ENCODE assay signal across 8 cellular contexts in genomic region chr1:36224537-36225297, GRCh38. TPM values are rescaled to one million over a fixed set of nuclear protein-coding genes. Genes with fewer than 3 reads are reported as not detected.
A peak's percentile ranks its signal among the peaks of the same experiment; 100 is the strongest.
DNase-seq lines count a peak whose midpoint lies in the region; ATAC-seq and TF ChIP-seq lines count a peak whose summit lies in the region.

No MANE protein-coding gene starts in this region.

- no peaks in the 10 kb centered on the region for H3K9me3 Mint-ChIP-seq in stimulated activated memory B cell treated with anti-CD40 and anti-IgM and Interleukin-4, amounts not matched to agents 10 μg/mL and 1 μg/mL and 100 μg/mL, for 72 hours

- H3K27me3 Mint-ChIP-seq in stimulated activated memory B cell treated with anti-CD40 and anti-IgM and Interleukin-4, amounts not matched to agents 10 μg/mL and 1 μg/mL and 100 μg/mL, for 72 hours = no peaks in the 10 kb centered on the region

- peaks cover 32% of the 10 kb centered on the region for H3K36me3 Mint-ChIP-seq in stimulated activated memory B cell treated with anti-CD40 and anti-IgM and Interleukin-4, amounts not matched to agents 10 μg/mL and 1 μg/mL and 100 μg/mL, for 72 hours

- H3K27ac ChIP-seq in caudate nucleus (ENCODE audit: low read depth, low read length) = peak overlapping the region; percentile 96

- H3K27ac Mint-ChIP-seq in stimulated activated memory B cell treated with anti-CD40 and anti-IgM and Interleukin-4, amounts not matched to agents 10 μg/mL and 1 μg/mL and 100 μg/mL, for 72 hours = peak overlapping the region; percentile 95

- H3K4me3 ChIP-seq in GM12865 (ENCODE audit: low read depth, low read length) (peak overlapping the region; percentile 66), MG63 (peak overlapping the region; percentile 76), kidney epithelial cell (ENCODE audit: low read depth, low read length) (peak overlapping the region; percentile 84)

- H3K4me1 Mint-ChIP-seq in stimulated activated memory B cell treated with anti-CD40 and anti-IgM and Interleukin-4, amounts not matched to agents 10 μg/mL and 1 μg/mL and 100 μg/mL, for 72 hours = peaks cover 31% of the 10 kb centered on the region

- peaks cover 36% of the 10 kb centered on the region for H3K36me3 ChIP-seq in MG63
- H3K36me3 ChIP-seq in kidney epithelial cell (ENCODE audit: control insufficient read depth, insufficient read depth, low read length) = no peaks in the 10 kb centered on the region

- TF ChIP-seq CTCF in GM12865 (IDR thresholded peaks at IDR 0.05; ENCODE audit: insufficient read depth, low read depth, low read length, missing control alignments) (peak; percentile 24), kidney epithelial cell (IDR thresholded peaks at IDR 0.05; ENCODE audit: insufficient read depth, low read length, poor library complexity, severe bottlenecking) (peak; percentile 36)

- peak overlapping the region; percentile 98 for H3K4me3 Mint-ChIP-seq in stimulated activated memory B cell treated with anti-CD40 and anti-IgM and Interleukin-4, amounts not matched to agents 10 μg/mL and 1 μg/mL and 100 μg/mL, for 72 hours

- peak; percentile 76 for DNase-seq in A172 (ENCODE audit: low spot score)
- no peak for DNase-seq in GM12865 (ENCODE audit: low read depth)
- peak; percentile 79 for DNase-seq in MG63
- DNase-seq in RPMI8226 = peak; percentile 89
- DNase-seq in caudate nucleus (lab: John Stamatoyannopoulos, UW) = peak in 19 of 61 donors; percentile 53 to 94 (median 84)
- DNase-seq in kidney epithelial cell (ENCODE audit: low read depth) = no peak

- H3K27me3 ChIP-seq in MG63 (no peaks in the 10 kb centered on the region), kidney epithelial cell (ENCODE audit: control insufficient read depth, insufficient read depth, low read length) (no peaks in the 10 kb centered on the region)

- ATAC-seq in HG02623 (IDR thresholded peaks at IDR 0.05; ENCODE audit: unreplicated experiment) = peak; percentile 41
- ATAC-seq in stimulated activated memory B cell treated with anti-CD40 and anti-IgM and Interleukin-4, amounts not matched to agents 10 μg/mL and 1 μg/mL and 100 μg/mL, for 72 hours = peak; percentile 83

- no peaks in the 10 kb centered on the region for H3K9me3 ChIP-seq in MG63

RNA-seq across cellular contexts. Expression of gene THRAP3, which starts 0.5 kb away (rescaled TPM):
- total RNA-seq in A172 (2014; rRNA removed; shearing (Covaris generic)) = 50.0 and 53.5 TPM in 2 replicates
- 77.6 and 84.6 TPM in 2 replicates for total RNA-seq in MG63 (2014; rRNA removed; shearing (Covaris generic); ENCODE audit: low replicate concordance)
- 101 and 105 TPM in 2 replicates for total RNA-seq in kidney epithelial cell

Comparison
In these comparisons a context has a peak if more than half of its experiments do, and no peak if none do; other contexts are left out.
1. DNase-seq: peak in A172 (single experiment), MG63 (single experiment) and RPMI8226 (single experiment); none in GM12865 (single experiment) and kidney epithelial cell (single experiment).
2. Peak in every context shown above with its lines, with median percentiles within 50 percentile points of each other: H3K4me3 ChIP-seq.